8 cellular contexts compared by ENCODE assay signal in the genomic region with DNA sequence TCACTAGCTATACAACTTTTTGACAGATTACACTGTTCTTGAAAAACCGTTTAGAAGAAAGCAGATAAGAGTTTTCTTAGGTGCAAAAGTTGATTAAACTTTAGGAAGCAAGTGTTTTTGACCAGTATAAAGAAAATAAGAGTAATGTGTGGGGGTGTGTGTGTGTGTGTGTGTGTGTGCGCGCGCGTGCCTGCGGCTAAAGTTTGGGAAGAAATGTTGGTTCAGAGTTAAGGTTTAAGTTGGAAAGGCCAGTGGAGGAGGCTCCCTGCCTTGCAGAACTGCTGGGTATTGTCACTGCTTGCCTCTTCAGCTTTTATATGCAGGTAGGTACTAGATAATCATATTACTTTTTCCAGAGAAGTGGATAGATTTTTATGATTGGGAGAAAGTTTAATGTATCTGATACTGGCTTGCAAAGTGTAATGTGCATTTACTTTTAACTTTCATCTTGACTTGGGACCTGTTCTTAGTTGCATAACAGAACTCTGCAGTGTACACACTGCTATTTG.
DNase-seq lines count a peak whose midpoint lies in the region; ATAC-seq and TF ChIP-seq lines count a peak whose summit lies in the region.

No MANE protein-coding gene starts in this region.

- H3F3A ChIP-seq in Loucy (ENCODE audit: low read depth), result 0 out of 2 replicates have a peak, but pooled peaks cover 5% of the 10 kb centered on the region

- H3K4me2 ChIP-seq in BLaER1 (peak overlapping the region; percentile 88), Loucy (ENCODE audit: low read depth, low read length, poor library complexity, severe bottlenecking) (peak overlapping the region; percentile 98)

- no peaks in the 10 kb centered on the region for H3K9me2 ChIP-seq in Loucy (replicated peaks; ENCODE audit: low read depth, low read length)

- peak overlapping the region; percentile 94; the same call in 1 of the 2 replicates for H3K27ac ChIP-seq in BLaER1

- H3K4me3 ChIP-seq in BLaER1 (peak overlapping the region; percentile 84), Loucy (ENCODE audit: low read length, poor library complexity, severe bottlenecking) (peak overlapping the region; percentile 81), choroid plexus epithelial cell (ENCODE audit: low read depth, low read length) (peak overlapping the region; percentile 93)

- H3K36me3 ChIP-seq in BLaER1 (peaks cover 21% of the 10 kb centered on the region), Loucy (ENCODE audit: insufficient read depth, low read length) (no peaks in the 10 kb centered on the region; the same call in 1 of the 2 replicates)

- peaks cover 9% of the 10 kb centered on the region for H3K9me3 Mint-ChIP-seq in nephron progenitor cell

- no peak overlapping the region for H2AFZ ChIP-seq in Loucy (ENCODE audit: low read length)

- peaks cover 34% of the 10 kb centered on the region for H3K36me3 Mint-ChIP-seq in nephron progenitor cell (ENCODE audit: low read depth)

- peaks cover 70% of the 10 kb centered on the region for H4K20me1 ChIP-seq in BLaER1
- H4K20me1 ChIP-seq in Loucy (ENCODE audit: insufficient read depth, low read length, poor library complexity, severe bottlenecking), result peaks cover 64% of the 10 kb centered on the region

- H3K4me1 Mint-ChIP-seq in nephron progenitor cell, result peaks cover 50% of the 10 kb centered on the region

- peak overlapping the region; percentile 96 for H3K4me3 Mint-ChIP-seq in nephron progenitor cell

- H3K4me1 ChIP-seq in BLaER1 (peaks cover 34% of the 10 kb centered on the region), Loucy (ENCODE audit: insufficient read depth, low read length, poor library complexity, severe bottlenecking) (peaks cover 61% of the 10 kb centered on the region)

- no peak overlapping the region for H3K27ac Mint-ChIP-seq in nephron progenitor cell

- TF ChIP-seq CTCF in Loucy (conservative IDR thresholded peaks at IDR 0.05; ENCODE audit: low read length) (no peak), choroid plexus epithelial cell (conservative IDR thresholded peaks at IDR 0.05; ENCODE audit: low read depth, low read length) (no peak), nephron progenitor cell (IDR thresholded peaks at IDR 0.05) (no peak)

- H3K27me3 ChIP-seq in BLaER1, result no peaks in the 10 kb centered on the region
- H3K27me3 ChIP-seq in Loucy (ENCODE audit: insufficient read depth, low read length, poor library complexity, severe bottlenecking), result no peaks in the 10 kb centered on the region

- H3K9ac ChIP-seq in BLaER1, result peak overlapping the region; percentile 86
- H3K9ac ChIP-seq in Loucy (ENCODE audit: low read depth, low read length, poor library complexity, severe bottlenecking), result peak overlapping the region; percentile 91

- peaks cover 73% of the 10 kb centered on the region for H3K79me2 ChIP-seq in Loucy (ENCODE audit: insufficient read depth, low read length)

- H3K27me3 Mint-ChIP-seq in nephron progenitor cell (ENCODE audit: low read depth, poor library complexity), result no peaks in the 10 kb centered on the region

- ATAC-seq in HG02884 (IDR thresholded peaks at IDR 0.05; ENCODE audit: unreplicated experiment), result no peak
- ATAC-seq in GM21526 (IDR thresholded peaks at IDR 0.05; ENCODE audit: low FRiP score, unreplicated experiment), result no peak

- H3K9me3 ChIP-seq in BLaER1 (peaks cover 14% of the 10 kb centered on the region), Loucy (ENCODE audit: insufficient read depth, low read depth, low read length) (no peaks in the 10 kb centered on the region)

- peak; percentile 38 for DNase-seq in choroid plexus epithelial cell (ENCODE audit: low read depth)
- DNase-seq in nephron progenitor cell, result no peak
- DNase-seq in SIG-M5 (lab: John Stamatoyannopoulos, UW), result no peak
- DNase-seq in stimulated activated CD4-positive, alpha-beta T cell treated with anti-CD3 and anti-CD28 coated beads, Interleukin-15, amount 100 ng/mL, for 24 hours, result no peak
